Comparison of ENCODE assay signal across 1 cellular context in the genomic region with DNA sequence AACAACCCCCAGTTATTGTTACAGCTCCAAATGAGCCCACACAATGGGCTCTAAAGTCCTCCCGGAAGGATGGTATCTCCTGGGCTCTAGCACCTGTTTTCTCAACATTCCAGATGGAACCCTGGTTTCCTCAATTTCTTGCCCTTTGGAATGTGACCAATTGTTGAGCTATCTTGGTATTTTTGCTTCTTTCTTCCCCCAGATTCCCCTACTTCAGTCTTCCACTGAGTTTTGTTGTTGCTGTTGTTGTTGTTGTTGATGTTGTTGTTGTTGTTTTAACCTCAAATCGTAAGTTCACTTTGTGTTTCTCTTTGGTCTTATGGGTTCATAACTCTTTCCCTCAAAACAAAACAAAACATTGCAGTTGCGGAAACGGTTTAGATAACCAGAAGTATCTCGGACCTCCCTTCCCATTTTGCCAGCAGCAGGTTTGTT.
TF ChIP-seq lines count a peak whose summit lies in the region.

No MANE protein-coding gene starts in this region.

TF ChIP-seq in GM12878, 131 proteins besides CTCF, POLR2A, EP300 and RAD21:
- 0 out of 2 replicates have a peak, but pooled peaks have one; percentile 24 for TF ChIP-seq YY1 (IDR thresholded peaks at IDR 0.05; ENCODE audit: low read depth, low read length)
- TF ChIP-seq NR2C2 (IDR thresholded peaks at IDR 0.05; ENCODE audit: borderline replicate concordance, control insufficient read depth, insufficient read length, low read depth) = no peak
- no peak for TF ChIP-seq SMC3 (IDR thresholded peaks at IDR 0.05; ENCODE audit: borderline replicate concordance, low read length)
